Comparison of ENCODE assay signal across 9 cellular contexts in the genomic region with DNA sequence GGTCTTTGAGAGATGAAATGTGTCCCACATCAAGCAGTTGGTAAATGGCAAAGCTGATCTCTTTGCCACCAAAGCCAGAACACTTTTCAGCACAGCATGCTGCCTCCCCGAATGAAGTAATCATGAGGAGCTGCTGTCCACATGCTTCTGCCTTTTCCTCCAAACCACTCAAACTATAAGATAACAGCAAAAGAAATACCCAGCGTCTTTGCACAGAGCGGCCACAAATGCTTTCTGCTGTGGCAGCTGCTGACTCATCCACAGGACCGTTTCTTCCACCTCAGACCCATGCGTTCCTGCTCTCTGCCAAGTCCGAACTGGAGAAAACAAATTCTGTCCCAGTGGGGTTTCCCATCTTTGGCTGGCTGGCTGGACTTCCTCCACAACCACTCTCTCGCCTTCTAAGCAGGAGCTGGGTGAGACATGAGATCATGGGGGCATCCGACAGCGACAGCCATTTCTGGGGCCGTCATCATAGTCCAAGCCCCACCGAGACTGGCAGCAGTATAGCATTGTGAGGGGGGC. TPM values are rescaled to one million over a fixed set of nuclear protein-coding genes. Genes with fewer than 3 reads are reported as not detected.
DNase-seq lines count a peak whose midpoint lies in the region; ATAC-seq and TF ChIP-seq lines count a peak whose summit lies in the region.
"Had no signal": no experiment of that assay in that cellular context is flagged by ENCODE, and none has a peak within 500 bp of the region (broad histone marks: within the 10 kb centered on the region; RNA-seq: fewer than 3 reads in every experiment).

No MANE protein-coding gene starts in this region.

- DNase-seq in ELR (ENCODE audit: low read depth) (peak; percentile 36), M059J (ENCODE audit: low read depth) (peak; percentile 56), cerebellar cortex (ENCODE audit: low spot score) (peak; percentile 76), neural crest cell (ENCODE audit: low read depth, low spot score) (no peak), Peyer's patch (no peak)
- no peak for DNase-seq in stimulated activated naive CD4-positive, alpha-beta T cell (lab: John Stamatoyannopoulos, UW)

- H3K4me3 Mint-ChIP-seq in neural crest cell = no peak overlapping the region

- no peaks in the 10 kb centered on the region for H3K9me3 ChIP-seq in Peyer's patch

- no peak overlapping the region for H3K27ac Mint-ChIP-seq in neural crest cell (ENCODE audit: unreplicated experiment)

- no peaks in the 10 kb centered on the region for H3K36me3 ChIP-seq in Peyer's patch

- no peak for TF ChIP-seq POLR2A in Peyer's patch (IDR thresholded peaks at IDR 0.05)

- peak; percentile 10 for TF ChIP-seq CTCF in neural crest cell (conservative IDR thresholded peaks at IDR 0.05)
- TF ChIP-seq CTCF in Peyer's patch (IDR thresholded peaks at IDR 0.05) = no peak

- peaks cover 5% of the 10 kb centered on the region for H3K4me1 Mint-ChIP-seq in neural crest cell

- H3K4me1 ChIP-seq in Peyer's patch = peaks cover 0 to 6% (median 0%) of the 10 kb centered on the region in 4 donors

- H3K27me3 ChIP-seq in Peyer's patch = no peaks in the 10 kb centered on the region

- H3K27ac ChIP-seq in Peyer's patch = no peak overlapping the region

- H3K36me3 Mint-ChIP-seq in neural crest cell (ENCODE audit: low read depth) = no peaks in the 10 kb centered on the region

- H3K27me3 Mint-ChIP-seq in neural crest cell (ENCODE audit: low read depth) = peaks cover 38% of the 10 kb centered on the region

- no peak overlapping the region for H3K4me3 ChIP-seq in Peyer's patch

- H3K9me3 Mint-ChIP-seq in neural crest cell = no peaks in the 10 kb centered on the region

- no peak for ATAC-seq in GM19395 (IDR thresholded peaks at IDR 0.05; ENCODE audit: unreplicated experiment)
- ATAC-seq in HG03460 (IDR thresholded peaks at IDR 0.05; ENCODE audit: unreplicated experiment) = no peak

RNA-seq across cellular contexts. Expression of a gene that starts 27.1 kb away (rescaled TPM):
- total RNA-seq in M059J (2014; rRNA removed; shearing (Covaris generic)) = not detected in 2 replicates
- total RNA-seq in neural crest cell = 12.5 and 13.2 TPM in 2 replicates
- total RNA-seq in Peyer's patch = 10 to 100 TPM in 2 of 4 donors, 1 to 10 TPM in 2; 3.4 to 69.3 (median 11.7) TPM

RNA-seq across cellular contexts. Expression of a gene that starts 45.7 kb away (rescaled TPM):
- total RNA-seq in M059J (2014; rRNA removed; shearing (Covaris generic)) = 0.10 TPM in 1 of 2 replicates, not detected in the other
- not detected in 2 replicates for total RNA-seq in neural crest cell
- 1 to 10 TPM in 2 of 4 donors, not detected in 2; 1.1 to 1.5 TPM for total RNA-seq in Peyer's patch
- total RNA-seq: lung microvascular endothelial cell had no signal

RNA-seq across cellular contexts. Expression of a gene that starts 47.2 kb away (rescaled TPM):
- total RNA-seq in M059J (2014; rRNA removed; shearing (Covaris generic)) = not detected in 2 replicates
- total RNA-seq in neural crest cell = 0.82 and 1.6 TPM in 2 replicates
- total RNA-seq in Peyer's patch = 1 to 10 TPM in 1 of 4 donors, not detected in 3; 3.3 TPM
- total RNA-seq: lung microvascular endothelial cell had no signal

RNA-seq across cellular contexts. Expression of a gene that starts 59.4 kb away (rescaled TPM):
- not detected in 2 replicates for total RNA-seq in M059J (2014; rRNA removed; shearing (Covaris generic))
- total RNA-seq in neural crest cell (not detected in 2 replicates), Peyer's patch (1 to 10 TPM in 1 of 4 donors, under 1 TPM in 1, not detected in 2; 0.80 to 5.8 TPM)
- total RNA-seq: lung microvascular endothelial cell had no signal

Comparison
In these comparisons a context has a peak if more than half of its experiments do, and no peak if none do; other contexts are left out.
1. DNase-seq: peak in ELR (single experiment), M059J (single experiment) and cerebellar cortex (single experiment); none in neural crest cell (single experiment), Peyer's patch (0 of 3) and stimulated activated naive CD4-positive, alpha-beta T cell (0 of 6).